In genomic region chr10:73999703-74000102, GRCh38 we compare ENCODE assay signal across 9 cellular contexts. TPM values are rescaled to one million over a fixed set of nuclear protein-coding genes. Genes with fewer than 3 reads are reported as not detected.
DNase-seq lines count a peak whose midpoint lies in the region; ATAC-seq and TF ChIP-seq lines count a peak whose summit lies in the region.
"Had no signal": no experiment of that assay in that cellular context is flagged by ENCODE, and none has a peak within 500 bp of the region (broad histone marks: within the 10 kb centered on the region; RNA-seq: fewer than 3 reads in every experiment).

No MANE protein-coding gene starts in this region.

- H3K4me3 ChIP-seq in cardiac fibroblast (replicated peaks in 1 of 2; ENCODE audit: low read depth in 2 of 2, low read length in 2 of 2), result peak overlapping the region; percentile 96 to 97
- H3K4me3 ChIP-seq in lung, result peak overlapping the region; percentile 84
- peak overlapping the region; percentile 56 to 96 (median 82) for H3K4me3 ChIP-seq in upper lobe of left lung

- H3K4me1 Mint-ChIP-seq in activated T-cell treated with anti-CD3 and anti-CD28 coated beads, Interleukin-2, amount 50 U/mL, for 4 hours (ENCODE audit: low read depth), result peaks cover 36% of the 10 kb centered on the region

- 27 to 30% methylated on average over 1 of the region's 1 CpG for WGBS in lung, 2 donors
- WGBS in upper lobe of left lung, 2 donors, result 15 to 24% methylated on average over 1 of the region's 1 CpG

- peaks cover 0 to 2% of the 10 kb centered on the region in 2 donors for H3K36me3 ChIP-seq in lung (ENCODE audit: control insufficient read depth in 2 of 2, insufficient read depth in 2 of 2, low read length in 2 of 2)
- H3K36me3 ChIP-seq in upper lobe of left lung, result peaks cover 0 to 4% (median 0%) of the 10 kb centered on the region in 4 donors

- H3K27ac ChIP-seq in lung (ENCODE audit: low read depth in 1 of 2, low read length in 1 of 2) (peak overlapping the region; percentile 95 to 98), upper lobe of left lung (peak overlapping the region; percentile 87 to 98 (median 92))

- DNase-seq in activated T-cell treated with anti-CD3 and anti-CD28 coated beads, Interleukin-2, amount 50 U/mL, for 4 hours, result no peak
- no peak for DNase-seq in activated T-cell treated with anti-CD3 and anti-CD28 coated beads, Interleukin-2, amount 50 U/mL, for 1 hour
- DNase-seq in cardiac fibroblast (ENCODE audit: low read depth in 2 of 2) (peak; percentile 62 to 80), lung (ENCODE audit: low spot score) (no peak), upper lobe of left lung (no peak), COLO829 (ENCODE audit: low spot score) (no peak), AG08396 (ENCODE audit: low spot score) (no peak)
- no peak for DNase-seq in stimulated activated naive CD4-positive, alpha-beta T cell treated with Interleukin-2 at 50 U/mL for 16 hours (lab: John Stamatoyannopoulos, UW)
- DNase-seq: GDM1 had no signal

- H3K4me1 ChIP-seq in lung (ENCODE audit: control insufficient read depth in 2 of 2, insufficient read depth in 2 of 2, low read length in 2 of 2) (peaks cover 0 to 6% of the 10 kb centered on the region in 2 donors), upper lobe of left lung (peaks cover 29 to 61% (median 42%) of the 10 kb centered on the region in 4 donors)

- no peaks in the 10 kb centered on the region for H3K27me3 ChIP-seq in lung (ENCODE audit: control insufficient read depth, insufficient read depth)
- no peaks in the 10 kb centered on the region for H3K27me3 ChIP-seq in upper lobe of left lung

- TF ChIP-seq CTCF in cardiac fibroblast (IDR thresholded peaks at IDR 0.05; ENCODE audit: low read depth, low read length) (no peak), lung (IDR thresholded peaks at IDR 0.05; ENCODE audit: control extremely low read depth, extremely low read depth) (no peak), upper lobe of left lung (IDR thresholded peaks at IDR 0.05) (no peak)

- TF ChIP-seq EP300 in upper lobe of left lung (IDR thresholded peaks at IDR 0.05), result no peak

- no peaks in the 10 kb centered on the region for H3K9me3 ChIP-seq in lung (ENCODE audit: control insufficient read depth in 2 of 2, insufficient read depth in 1 of 2, low read length in 1 of 2)
- H3K9me3 ChIP-seq in upper lobe of left lung, result no peaks in the 10 kb centered on the region

- no peak for ATAC-seq in activated T-cell treated with anti-CD3 and anti-CD28 coated beads, Interleukin-2, amount 50 U/mL, for 4 hours
- ATAC-seq in lung (ENCODE audit: insufficient read depth, low FRiP score), result no peak
- no peak for ATAC-seq in upper lobe of left lung (ENCODE audit: low FRiP score in 2 of 2)

- H3K36me3 Mint-ChIP-seq in activated T-cell treated with anti-CD3 and anti-CD28 coated beads, Interleukin-2, amount 50 U/mL, for 4 hours (ENCODE audit: insufficient read depth), result peaks cover 3% of the 10 kb centered on the region

- H3K9me3 Mint-ChIP-seq in activated T-cell treated with anti-CD3 and anti-CD28 coated beads, Interleukin-2, amount 50 U/mL, for 4 hours, result no peaks in the 10 kb centered on the region

- peak overlapping the region; percentile 89 for H3K4me3 Mint-ChIP-seq in activated T-cell treated with anti-CD3 and anti-CD28 coated beads, Interleukin-2, amount 50 U/mL, for 4 hours

- TF ChIP-seq POLR2A in upper lobe of left lung (IDR thresholded peaks at IDR 0.05), result no peak

- H3K27me3 Mint-ChIP-seq in activated T-cell treated with anti-CD3 and anti-CD28 coated beads, Interleukin-2, amount 50 U/mL, for 4 hours (ENCODE audit: low read depth), result no peaks in the 10 kb centered on the region

RNA-seq across cellular contexts. Expression of gene VCL, which starts 1.8 kb away (rescaled TPM):
- 10 to 100 TPM; 12.4 to 16.3 (median 14.7) TPM for total RNA-seq in activated T-cell treated with anti-CD3 and anti-CD28 coated beads, Interleukin-2, amount 50 U/mL, for 4 hours
- total RNA-seq in lung (100 to 1,000 TPM; 124 to 181 TPM), upper lobe of left lung (100 to 1,000 TPM in 5 of 6 donors, 10 to 100 TPM in 1; 76.5 to 214 (median 133) TPM)
- polyA plus RNA-seq in lung, result 10 to 100 TPM; 24.5 to 48.8 TPM

Comparison
In these comparisons a context has a peak if more than half of its experiments do, and no peak if none do; other contexts are left out.
1. DNase-seq: peak in cardiac fibroblast (2 of 2); none in activated T-cell treated with anti-CD3 and anti-CD28 coated beads, Interleukin-2, amount 50 U/mL, for 4 hours (single experiment), activated T-cell treated with anti-CD3 and anti-CD28 coated beads, Interleukin-2, amount 50 U/mL, for 1 hour (single experiment), lung (single experiment), upper lobe of left lung (0 of 2), stimulated activated naive CD4-positive, alpha-beta T cell treated with Interleukin-2 at 50 U/mL for 16 hours (single experiment), COLO829 (single experiment) and AG08396 (single experiment).
2. RNA of gene VCL, which starts 1.8 kb away (total RNA-seq): 124 to 181 TPM in lung and 76.5 to 214 TPM in upper lobe of left lung; 12.4 to 16.3 TPM in activated T-cell treated with anti-CD3 and anti-CD28 coated beads, Interleukin-2, amount 50 U/mL, for 4 hours; every median in the first group is over 4 times any median in the second.
3. Peak in every context shown above with its lines, with median percentiles within 50 percentile points of each other: H3K4me3 ChIP-seq.